8 cellular contexts compared by ENCODE assay signal in the genomic region with DNA sequence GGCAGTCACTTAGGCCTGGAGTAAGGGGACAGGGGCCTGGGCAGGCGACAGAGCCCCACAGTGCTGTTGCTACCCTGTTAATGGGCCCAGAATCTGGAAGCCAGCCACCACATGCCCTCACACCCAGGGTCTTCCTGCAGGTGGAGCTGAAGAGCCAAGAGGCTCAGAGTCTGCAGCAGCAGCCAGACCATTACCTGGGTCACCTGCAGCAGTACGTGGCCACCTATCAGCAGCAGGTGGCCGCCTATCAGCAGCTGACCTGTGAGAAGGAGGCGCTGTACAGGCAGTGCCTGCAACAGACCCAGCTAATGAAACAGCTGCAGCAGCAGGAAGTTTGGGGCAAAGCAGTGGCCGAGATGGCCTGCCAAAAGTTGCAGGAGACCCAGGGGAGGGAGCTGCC.
DNase-seq lines count a peak whose midpoint lies in the region; ATAC-seq, FAIRE-seq and TF ChIP-seq lines count a peak whose summit lies in the region.
"Not testable (repeated sequence)": the region's sequence is repeated elsewhere in the genome, so short reads cannot be mapped to it uniquely, and the experiment has no call there.

No MANE protein-coding gene starts in this region.

- not testable (repeated sequence) for H3K27me3 ChIP-seq in BE2C; brain microvascular endothelial cell (replicated peaks); pancreas

- not testable (repeated sequence) for H3K36me3 ChIP-seq in BE2C; brain microvascular endothelial cell (replicated peaks); pancreas

- not testable (repeated sequence) for H3K9me3 ChIP-seq in BE2C, pancreas

- H3K4me1 ChIP-seq in BE2C, pancreas: not testable (repeated sequence)

- intact Hi-C loops in Right ventricle myocardium inferior (cut with DNase I) = not testable (repeated sequence)
- intact Hi-C loops in pancreas (cut with DNase I) = loop anchor here in 1 of 3 donors (10.0 kb wide), 1 partner anchor 335 kb away; no protein-coding TSS in a partner anchor

- TF ChIP-seq CTCF in BE2C (IDR thresholded peaks at IDR 0.05; ENCODE audit: low read depth, low read length) = 0 out of 2 replicates have a peak, but pooled peaks have one; percentile 29
- peak; percentile 42 for TF ChIP-seq CTCF in GM12864 (IDR thresholded peaks at IDR 0.05; ENCODE audit: low read depth, low read length, missing control alignments)
- TF ChIP-seq CTCF in LNCaP clone FGC (IDR thresholded peaks at IDR 0.05; ENCODE audit: control insufficient read depth, extremely low read depth, insufficient read depth) = peak; percentile 32
- peak; percentile 38 for TF ChIP-seq CTCF in brain microvascular endothelial cell (IDR thresholded peaks at IDR 0.05; ENCODE audit: low read depth, low read length, missing control alignments)
- peak; percentile 7 to 39 (median 28) for TF ChIP-seq CTCF in pancreas (IDR thresholded peaks at IDR 0.05)

- not testable (repeated sequence) for DNase-seq in BE2C; GM12864 (ENCODE audit: low read depth); LNCaP clone FGC (ENCODE audit: low read depth); brain microvascular endothelial cell
- DNase-seq in NCI-H82 (lab: John Stamatoyannopoulos, UW) (peak; percentile 26), UCSD-AML1 (lab: John Stamatoyannopoulos, UW; ENCODE audit: unreplicated experiment) (peak; percentile 22), Right ventricle myocardium inferior (ENCODE audit: missing footprints) (peak; percentile 58), pancreas (peak; percentile 62 to 89 (median 74))

- not testable (repeated sequence) for ATAC-seq in Right ventricle myocardium inferior, pancreas

- H3K27ac ChIP-seq in brain microvascular endothelial cell, pancreas: not testable (repeated sequence)

- WGBS in pancreas, 2 donors = 16 to 22% methylated on average over 3 to 5 of the region's 5 CpGs

- H3K4me3 ChIP-seq in BE2C (ENCODE audit: low read depth, low read length); GM12864 (ENCODE audit: low read depth, low read length); LNCaP clone FGC (ENCODE audit: low read depth, low read length); brain microvascular endothelial cell (ENCODE audit: low read depth, low read length): not testable (repeated sequence)
- peak overlapping the region in 2 of 4 donors; percentile 20 to 31 for H3K4me3 ChIP-seq in pancreas

- not testable (repeated sequence) for FAIRE-seq in pancreas (lab: Jason Lieb, UNC)

- in situ Hi-C loops in brain microvascular endothelial cell (cut with HindIII; ENCODE audit: low pct_ligation_motif_present, low sequenced_read_pairs) = not testable (repeated sequence)
